In the genomic region with DNA sequence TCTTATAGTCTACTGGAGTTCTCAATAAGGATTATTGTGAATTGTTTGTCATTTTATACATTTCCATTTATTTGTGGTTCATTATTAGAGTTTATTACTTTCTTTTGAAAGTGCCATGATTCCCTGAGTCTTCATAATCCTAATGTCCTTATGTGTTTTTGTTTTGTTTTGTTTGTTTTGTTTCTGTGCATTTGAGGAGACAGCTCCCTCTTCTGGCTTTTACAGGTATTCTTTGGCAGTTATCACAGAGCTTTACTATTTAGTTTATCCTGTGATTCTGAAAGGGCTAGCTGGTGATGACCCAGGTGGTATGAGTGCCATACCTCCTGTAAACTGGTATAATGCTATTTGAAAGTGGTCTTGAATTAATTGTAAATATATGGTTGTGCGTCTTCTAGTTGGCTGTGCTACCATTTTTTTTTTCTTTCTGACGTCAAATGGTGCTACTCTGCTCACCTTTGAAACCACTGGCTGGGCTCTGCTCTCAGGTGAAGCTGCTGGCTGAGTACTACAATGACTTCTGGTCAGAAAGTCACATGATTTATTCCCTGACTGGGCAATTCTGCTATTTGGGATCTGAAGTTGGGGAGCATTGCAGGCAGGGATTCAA, we compare ENCODE assay signal across 9 cellular contexts.
DNase-seq lines count a peak whose midpoint lies in the region; ATAC-seq, FAIRE-seq and TF ChIP-seq lines count a peak whose summit lies in the region.
"Had no signal": no experiment of that assay in that cellular context is flagged by ENCODE, and none has a peak within 500 bp of the region (broad histone marks: within the 10 kb centered on the region; RNA-seq: fewer than 3 reads in every experiment).

No MANE protein-coding gene starts in this region.

- H3K27ac Mint-ChIP-seq in neural crest cell (ENCODE audit: unreplicated experiment): no peak overlapping the region
- no peak overlapping the region for H3K27ac Mint-ChIP-seq in activated T-helper 17 cell treated with anti-CD3 and anti-CD28 coated beads, Interleukin-2, amount 50 U/mL, for 72 hours
- H3K27ac Mint-ChIP-seq: activated CD4-positive, alpha-beta T cell treated with anti-CD3 and anti-CD28 coated beads, Interleukin-2, amount 10 ng/mL, durations not matched to agents 24 days and 14 days had no signal

- FAIRE-seq in GM18507 (lab: Jason Lieb, UNC): peak; percentile 60

- DNase-seq in GM18507 (ENCODE audit: extremely low spot score, insufficient read length, low read depth) (no peak), M059J (ENCODE audit: low read depth) (peak; percentile 16), astrocyte of the cerebellum (ENCODE audit: low read depth) (no peak), neural crest cell (ENCODE audit: low read depth, low spot score) (no peak), NCI-H2227 (lab: John Stamatoyannopoulos, UW; ENCODE audit: unreplicated experiment) (no peak), NCI-H1436 (lab: John Stamatoyannopoulos, UW) (no peak)
- DNase-seq: activated CD4-positive, alpha-beta T cell treated with anti-CD3 and anti-CD28 coated beads, Interleukin-2, amount 10 ng/mL, durations not matched to agents 24 days and 14 days had no signal

- in situ Hi-C loops in astrocyte of the cerebellum (cut with HindIII; ENCODE audit: low sequenced_read_pairs): no loop called here

- H3K4me3 ChIP-seq in astrocyte of the cerebellum (ENCODE audit: low read depth, low read length): no peak overlapping the region

- H3K36me3 Mint-ChIP-seq in neural crest cell (ENCODE audit: low read depth): no peaks in the 10 kb centered on the region
- no peaks in the 10 kb centered on the region for H3K36me3 Mint-ChIP-seq in activated T-helper 17 cell treated with anti-CD3 and anti-CD28 coated beads, Interleukin-2, amount 50 U/mL, for 72 hours (ENCODE audit: low read depth)

- H3K27me3 Mint-ChIP-seq in neural crest cell (ENCODE audit: low read depth): no peaks in the 10 kb centered on the region
- no peaks in the 10 kb centered on the region for H3K27me3 Mint-ChIP-seq in activated T-helper 17 cell treated with anti-CD3 and anti-CD28 coated beads, Interleukin-2, amount 50 U/mL, for 72 hours
- H3K27me3 Mint-ChIP-seq: activated CD4-positive, alpha-beta T cell treated with anti-CD3 and anti-CD28 coated beads, Interleukin-2, amount 10 ng/mL, durations not matched to agents 24 days and 14 days had no signal

- H3K4me3 Mint-ChIP-seq in neural crest cell: no peak overlapping the region
- H3K4me3 Mint-ChIP-seq in activated T-helper 17 cell treated with anti-CD3 and anti-CD28 coated beads, Interleukin-2, amount 50 U/mL, for 72 hours: no peak overlapping the region
- H3K4me3 Mint-ChIP-seq: activated CD4-positive, alpha-beta T cell treated with anti-CD3 and anti-CD28 coated beads, Interleukin-2, amount 10 ng/mL, durations not matched to agents 24 days and 14 days had no signal

- H3K9me3 Mint-ChIP-seq in neural crest cell: peaks cover 9% of the 10 kb centered on the region
- peaks cover 12% of the 10 kb centered on the region for H3K9me3 Mint-ChIP-seq in activated T-helper 17 cell treated with anti-CD3 and anti-CD28 coated beads, Interleukin-2, amount 50 U/mL, for 72 hours
- H3K9me3 Mint-ChIP-seq: activated CD4-positive, alpha-beta T cell treated with anti-CD3 and anti-CD28 coated beads, Interleukin-2, amount 10 ng/mL, durations not matched to agents 24 days and 14 days had no signal

- ATAC-seq in activated T-helper 17 cell treated with anti-CD3 and anti-CD28 coated beads, Interleukin-2, amount 50 U/mL, for 72 hours (replicated peaks): no peak
- ATAC-seq in HG03108 (IDR thresholded peaks at IDR 0.05; ENCODE audit: unreplicated experiment): no peak

- H3K4me1 Mint-ChIP-seq in neural crest cell: no peaks in the 10 kb centered on the region
- H3K4me1 Mint-ChIP-seq in activated T-helper 17 cell treated with anti-CD3 and anti-CD28 coated beads, Interleukin-2, amount 50 U/mL, for 72 hours: no peaks in the 10 kb centered on the region
- H3K4me1 Mint-ChIP-seq: activated CD4-positive, alpha-beta T cell treated with anti-CD3 and anti-CD28 coated beads, Interleukin-2, amount 10 ng/mL, durations not matched to agents 24 days and 14 days had no signal

- TF ChIP-seq CTCF in astrocyte of the cerebellum (IDR thresholded peaks at IDR 0.05; ENCODE audit: low read depth, low read length, missing control alignments): peak; percentile 16
- TF ChIP-seq CTCF in neural crest cell (conservative IDR thresholded peaks at IDR 0.05): peak; percentile 72
